12 cellular contexts compared by ENCODE assay signal in the genomic region with DNA sequence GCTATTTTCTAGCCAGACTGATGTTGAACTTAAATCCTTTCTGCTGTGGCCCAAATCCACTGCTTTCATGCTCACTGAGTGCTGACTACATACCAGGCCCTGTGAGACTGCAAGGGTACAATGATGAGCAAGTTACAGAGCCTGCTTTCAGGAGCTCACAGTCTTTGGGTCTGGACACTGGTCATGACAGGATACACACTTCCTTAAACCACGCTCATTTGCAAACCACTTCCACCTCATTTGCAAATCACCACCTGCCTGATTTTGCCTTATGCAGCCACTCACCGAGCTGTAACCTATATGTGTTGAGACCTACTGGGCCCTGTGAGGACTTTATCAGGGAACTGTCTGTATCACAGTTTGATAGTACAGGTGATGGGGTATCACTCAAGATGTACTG. TPM values are rescaled to one million over a fixed set of nuclear protein-coding genes. Genes with fewer than 3 reads are reported as not detected.
DNase-seq lines count a peak whose midpoint lies in the region; ATAC-seq lines count a peak whose summit lies in the region.
"Had no signal": no experiment of that assay in that cellular context is flagged by ENCODE, and none has a peak within 500 bp of the region (broad histone marks: within the 10 kb centered on the region; RNA-seq: fewer than 3 reads in every experiment).

No MANE protein-coding gene starts in this region.

- peak; percentile 93 for ATAC-seq in GM19035 (IDR thresholded peaks at IDR 0.05; ENCODE audit: unreplicated experiment)
- ATAC-seq in GM21786 (IDR thresholded peaks at IDR 0.05; ENCODE audit: unreplicated experiment) = peak; percentile 84
- peak; percentile 74 for ATAC-seq in HG03280 (IDR thresholded peaks at IDR 0.05; ENCODE audit: unreplicated experiment)
- peak; percentile 70 to 88 for ATAC-seq in naive B cell (ENCODE audit: low read depth in 2 of 2)
- ATAC-seq: left cardiac atrium had no signal

- no peaks in the 10 kb centered on the region for H3K36me3 Mint-ChIP-seq in naive B cell
- H3K36me3 Mint-ChIP-seq in immature natural killer cell = no peaks in the 10 kb centered on the region

- H3K4me3 Mint-ChIP-seq in naive B cell = peak overlapping the region in 2 of 8 donors; percentile 25 to 71
- H3K4me3 Mint-ChIP-seq in immature natural killer cell = no peak overlapping the region

- DNase-seq in naive B cell (no peak), NCI-H1105 (lab: John Stamatoyannopoulos, UW) (no peak), amniotic stem cell (lab: John Stamatoyannopoulos, UW) (no peak), immature natural killer cell (no peak), NCI-H524 treated with DMSO at 0.1 percent for 48 hours (lab: John Stamatoyannopoulos, UW) (no peak)
- DNase-seq: Caco-2, left cardiac atrium, Right ventricle myocardium superior, uterus had no signal

- peaks cover 0 to 11% (median 0%) of the 10 kb centered on the region in 3 donors for H3K27me3 Mint-ChIP-seq in naive B cell
- peaks cover 0 to 5% (median 0%) of the 10 kb centered on the region in 3 donors for H3K27me3 Mint-ChIP-seq in immature natural killer cell (ENCODE audit: low read depth in 3 of 3)

- H3K9me3 Mint-ChIP-seq in naive B cell (peaks cover 0 to 4% (median 0%) of the 10 kb centered on the region in 7 donors), immature natural killer cell (no peaks in the 10 kb centered on the region)

- H3K27ac Mint-ChIP-seq in naive B cell (peak overlapping the region in 3 of 6 donors; percentile 21 to 73 (median 24)), immature natural killer cell (no peak overlapping the region)

- peaks cover 18 to 27% (median 24%) of the 10 kb centered on the region in 3 donors for H3K4me1 Mint-ChIP-seq in naive B cell
- H3K4me1 Mint-ChIP-seq in immature natural killer cell = peaks cover 0 to 4% of the 10 kb centered on the region in 2 donors

RNA-seq across cellular contexts. Expression of gene LRRC58, which starts 50.2 kb away (rescaled TPM):
- polyA plus RNA-seq in naive B cell (ENCODE audit: low read depth in 6 of 6) = 10 to 100 TPM in 1 of 6 donors, 1 to 10 TPM in 5; 5.9 to 10.4 (median 9.0) TPM
- 1 to 10 TPM; 5.0 to 9.6 (median 6.8) TPM for polyA plus RNA-seq in immature natural killer cell

RNA-seq across cellular contexts. Expression of gene FSTL1, which starts 51.4 kb away (rescaled TPM):
- 1 to 10 TPM in 1 of 6 donors, under 1 TPM in 2, not detected in 3; 0.29 to 1.3 (median 0.92) TPM for polyA plus RNA-seq in naive B cell (ENCODE audit: low read depth in 6 of 6)
- 1 to 10 TPM in 1 of 3 donors, not detected in 2; 1.7 TPM for polyA plus RNA-seq in immature natural killer cell
